ENCODE assay signal across 37 cellular contexts in the genomic region with DNA sequence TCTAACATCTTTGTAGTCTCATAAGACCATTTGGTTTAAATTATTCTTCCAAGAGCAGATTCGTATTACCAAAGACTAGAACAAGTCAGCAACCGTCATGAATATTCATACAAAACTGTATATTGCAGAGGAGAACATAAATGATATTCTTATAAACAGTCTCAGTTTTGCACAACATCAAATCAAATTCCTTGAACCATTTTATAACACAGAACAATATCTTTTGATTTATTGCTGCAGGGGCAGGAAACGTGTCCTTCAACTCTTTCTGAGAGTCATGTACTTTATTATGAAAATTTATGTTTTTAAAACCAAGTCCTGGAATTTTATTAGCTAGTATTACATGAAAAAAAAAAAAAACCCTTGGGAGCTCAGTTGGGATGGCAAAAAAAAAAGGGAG. TPM values are rescaled to one million over a fixed set of nuclear protein-coding genes. Genes with fewer than 3 reads are reported as not detected.
"Had no signal": no experiment of that assay in that cellular context is flagged by ENCODE, and none has a peak within 500 bp of the region (broad histone marks: within the 10 kb centered on the region; RNA-seq: fewer than 3 reads in every experiment).

No MANE protein-coding gene starts in this region.

- ATAC-seq: activated CD4-positive, alpha-beta T cell treated with anti-CD3 and anti-CD28 coated beads for 36 hours; activated CD4-positive, CD25-positive, alpha-beta regulatory T cell treated with anti-CD3 and anti-CD28 coated beads, Interleukin-2, amount 50 U/mL, for 24 hours; activated CD8-positive, alpha-beta memory T cell treated with anti-CD3 and anti-CD28 coated beads, Interleukin-2, amount 10 ng/mL, durations not matched to agents 7 days and 5 days; activated CD8-positive, alpha-beta T cell treated with anti-CD3 and anti-CD28 coated beads for 36 hours; activated CD8-positive, alpha-beta T cell treated with anti-CD3 and anti-CD28 coated beads, Interleukin-2, amount 10 ng/mL, durations not matched to agents 7 days and 5 days; T-cell; T-helper 17 cell; WTC11 had no signal

- DNase-seq: activated B cell treated with CpG ODN at 0.5 μM for 24 hours; activated CD4-positive, alpha-beta memory T cell treated with anti-CD3 and anti-CD28 coated beads for 36 hours; activated CD4-positive, alpha-beta memory T cell treated with anti-CD3 and anti-CD28 coated beads, Interleukin-2, amount 10 ng/mL, durations not matched to agents 7 days and 5 days; activated CD4-positive, alpha-beta T cell treated with anti-CD3 and anti-CD28 coated beads for 1 hour; activated CD4-positive, alpha-beta T cell treated with anti-CD3 and anti-CD28 coated beads for 36 hours; activated CD4-positive, alpha-beta T cell treated with anti-CD3 and anti-CD28 coated beads for 4 hours; activated CD4-positive, alpha-beta T cell treated with anti-CD3 and anti-CD28 coated beads for 48 hours; activated CD4-positive, alpha-beta T cell treated with anti-CD3 and anti-CD28 coated beads, Interleukin-2, amount 10 ng/mL, durations not matched to agents 24 days and 14 days; activated CD4-positive, alpha-beta T cell treated with anti-CD3 and anti-CD28 coated beads, Interleukin-2, amount 10 ng/mL, durations not matched to agents 7 days and 5 days; activated CD4-positive, alpha-beta T cell treated with anti-CD3 and anti-CD28 coated beads, Interleukin-2, amount 50 U/mL, for 1 hour; activated CD4-positive, alpha-beta T cell treated with anti-CD3 and anti-CD28 coated beads, Interleukin-2, amount 50 U/mL, for 4 hours; activated CD4-positive, alpha-beta T cell treated with anti-CD3 and anti-CD28 coated beads, Interleukin-2, amount 50 U/mL, for 48 hours; activated CD4-positive, CD25-positive, alpha-beta regulatory T cell; activated CD4-positive, CD25-positive, alpha-beta regulatory T cell treated with anti-CD3 and anti-CD28 coated beads, Interleukin-2, amount 50 U/mL, for 72 hours; activated CD8-positive, alpha-beta memory T cell treated with anti-CD3 and anti-CD28 coated beads for 24 hours; activated CD8-positive, alpha-beta memory T cell treated with anti-CD3 and anti-CD28 coated beads, Interleukin-2, amount 50 U/mL, for 4 hours; activated CD8-positive, alpha-beta memory T cell treated with anti-CD3 and anti-CD28 coated beads, Interleukin-2, amount 50 U/mL, for 48 hours; activated CD8-positive, alpha-beta T cell treated with anti-CD3 and anti-CD28 coated beads for 36 hours; activated CD8-positive, alpha-beta T cell treated with anti-CD3 and anti-CD28 coated beads, Interleukin-2, amount 10 ng/mL, durations not matched to agents 7 days and 5 days; activated T-cell treated with anti-CD3 and anti-CD28 coated beads for 4 hours; T-cell; T-helper 1 cell; T-helper 17 cell; T-helper 2 cell; T-helper 9 cell; T1000; WERI-Rb-1 had no signal

- H3K36me3 Mint-ChIP-seq: activated CD8-positive, alpha-beta memory T cell treated with anti-CD3 and anti-CD28 coated beads, Interleukin-2, amount 10 ng/mL, durations not matched to agents 7 days and 5 days; T-cell had no signal

- H3K27ac ChIP-seq: VCaP, WERI-Rb-1 had no signal

- FAIRE-seq: TTC549 had no signal

- H3K9me3 Mint-ChIP-seq: activated CD4-positive, alpha-beta memory T cell treated with anti-CD3 and anti-CD28 coated beads for 36 hours; activated CD4-positive, alpha-beta T cell treated with anti-CD3 and anti-CD28 coated beads, Interleukin-2, amount 10 ng/mL, durations not matched to agents 24 days and 14 days; T-helper 1 cell treated with Interleukin-12 subunit alpha and Interleukin-12 subunit beta and Interleukin-4 antibody, amounts not matched to agents 30 μg/mL and 1 μg/mL, for 36 hours; T-helper 2 cell treated with Interferon-gamma antibody and Interleukin-4, amounts not matched to agents 5 μg/mL and 100 μg/mL, for 36 hours had no signal

- H3K36me3 ChIP-seq: WERI-Rb-1 had no signal

- H3K4me3 Mint-ChIP-seq: activated B cell treated with CpG ODN at 0.5 μM for 24 hours; activated CD4-positive, alpha-beta memory T cell treated with anti-CD3 and anti-CD28 coated beads for 36 hours; activated CD4-positive, alpha-beta memory T cell treated with anti-CD3 and anti-CD28 coated beads, Interleukin-2, amount 10 ng/mL, durations not matched to agents 7 days and 5 days; activated CD4-positive, alpha-beta T cell treated with anti-CD3 and anti-CD28 coated beads for 36 hours; activated CD4-positive, alpha-beta T cell treated with anti-CD3 and anti-CD28 coated beads, Interleukin-2, amount 10 ng/mL, durations not matched to agents 24 days and 14 days; activated CD4-positive, alpha-beta T cell treated with anti-CD3 and anti-CD28 coated beads, Interleukin-2, amount 10 ng/mL, durations not matched to agents 7 days and 5 days; activated CD8-positive, alpha-beta memory T cell treated with anti-CD3 and anti-CD28 coated beads, Interleukin-2, amount 10 ng/mL, durations not matched to agents 7 days and 5 days; activated CD8-positive, alpha-beta T cell treated with anti-CD3 and anti-CD28 coated beads for 36 hours; activated CD8-positive, alpha-beta T cell treated with anti-CD3 and anti-CD28 coated beads, Interleukin-2, amount 10 ng/mL, durations not matched to agents 7 days and 5 days; T-cell; T-helper 1 cell treated with Interleukin-12 subunit alpha and Interleukin-12 subunit beta and Interleukin-4 antibody, amounts not matched to agents 30 μg/mL and 1 μg/mL, for 36 hours; T-helper 17 cell; T-helper 2 cell treated with Interferon-gamma antibody and Interleukin-4, amounts not matched to agents 5 μg/mL and 100 μg/mL, for 36 hours; WTC11 had no signal

- H3K27ac Mint-ChIP-seq: activated B cell treated with CpG ODN at 0.5 μM for 24 hours; activated CD4-positive, alpha-beta memory T cell treated with anti-CD3 and anti-CD28 coated beads for 36 hours; activated CD4-positive, alpha-beta memory T cell treated with anti-CD3 and anti-CD28 coated beads, Interleukin-2, amount 10 ng/mL, durations not matched to agents 7 days and 5 days; activated CD4-positive, alpha-beta T cell treated with anti-CD3 and anti-CD28 coated beads for 36 hours; activated CD4-positive, alpha-beta T cell treated with anti-CD3 and anti-CD28 coated beads, Interleukin-2, amount 10 ng/mL, durations not matched to agents 24 days and 14 days; activated CD4-positive, alpha-beta T cell treated with anti-CD3 and anti-CD28 coated beads, Interleukin-2, amount 10 ng/mL, durations not matched to agents 7 days and 5 days; activated CD8-positive, alpha-beta memory T cell treated with anti-CD3 and anti-CD28 coated beads, Interleukin-2, amount 10 ng/mL, durations not matched to agents 7 days and 5 days; activated CD8-positive, alpha-beta T cell treated with anti-CD3 and anti-CD28 coated beads for 36 hours; activated CD8-positive, alpha-beta T cell treated with anti-CD3 and anti-CD28 coated beads, Interleukin-2, amount 10 ng/mL, durations not matched to agents 7 days and 5 days; T-cell; T-helper 1 cell treated with Interleukin-12 subunit alpha and Interleukin-12 subunit beta and Interleukin-4 antibody, amounts not matched to agents 30 μg/mL and 1 μg/mL, for 36 hours; T-helper 17 cell; T-helper 2 cell treated with Interferon-gamma antibody and Interleukin-4, amounts not matched to agents 5 μg/mL and 100 μg/mL, for 36 hours; WTC11 had no signal

RNA-seq across cellular contexts. Expression of gene SIGLECL1, which starts 26.2 kb away (rescaled TPM):
- total RNA-seq: activated B cell treated with CpG ODN at 0.5 μM for 24 hours; activated CD4-positive, alpha-beta memory T cell treated with anti-CD3 and anti-CD28 coated beads for 36 hours; activated CD4-positive, alpha-beta T cell treated with anti-CD3 and anti-CD28 coated beads for 36 hours; activated CD4-positive, alpha-beta T cell treated with anti-CD3 and anti-CD28 coated beads, Interleukin-2, amount 10 ng/mL, durations not matched to agents 24 days and 14 days; activated CD4-positive, alpha-beta T cell treated with anti-CD3 and anti-CD28 coated beads, Interleukin-2, amount 10 ng/mL, durations not matched to agents 7 days and 5 days; activated CD8-positive, alpha-beta memory T cell treated with anti-CD3 and anti-CD28 coated beads for 36 hours; activated CD8-positive, alpha-beta memory T cell treated with anti-CD3 and anti-CD28 coated beads, Interleukin-2, amount 10 ng/mL, durations not matched to agents 7 days and 5 days; activated CD8-positive, alpha-beta T cell treated with anti-CD3 and anti-CD28 coated beads for 36 hours; activated CD8-positive, alpha-beta T cell treated with anti-CD3 and anti-CD28 coated beads, Interleukin-2, amount 10 ng/mL, durations not matched to agents 7 days and 5 days; T-cell; T-helper 1 cell treated with Interleukin-12 subunit alpha and Interleukin-12 subunit beta and Interleukin-4 antibody, amounts not matched to agents 30 ng/mL and 1 ng/mL, for 36 hours; T-helper 17 cell; T-helper 2 cell treated with Interferon-gamma antibody and Interleukin-4, amounts not matched to agents 100 ng/mL and 5 ng/mL, for 36 hours; WTC11 had no signal

RNA-seq across cellular contexts. Expression of gene IGLON5, which starts 34.3 kb away (rescaled TPM):
- total RNA-seq: activated B cell treated with CpG ODN at 0.5 μM for 24 hours; activated CD4-positive, alpha-beta T cell treated with anti-CD3 and anti-CD28 coated beads, Interleukin-2, amount 10 ng/mL, durations not matched to agents 7 days and 5 days; activated CD8-positive, alpha-beta T cell treated with anti-CD3 and anti-CD28 coated beads, Interleukin-2, amount 10 ng/mL, durations not matched to agents 7 days and 5 days; T-helper 1 cell treated with Interleukin-12 subunit alpha and Interleukin-12 subunit beta and Interleukin-4 antibody, amounts not matched to agents 30 ng/mL and 1 ng/mL, for 36 hours; T-helper 17 cell; T-helper 2 cell treated with Interferon-gamma antibody and Interleukin-4, amounts not matched to agents 100 ng/mL and 5 ng/mL, for 36 hours had no signal

RNA-seq across cellular contexts. Expression of gene CD33, which starts 52.2 kb away (rescaled TPM):
- total RNA-seq: activated B cell treated with CpG ODN at 0.5 μM for 24 hours had no signal
